In the genomic region with DNA sequence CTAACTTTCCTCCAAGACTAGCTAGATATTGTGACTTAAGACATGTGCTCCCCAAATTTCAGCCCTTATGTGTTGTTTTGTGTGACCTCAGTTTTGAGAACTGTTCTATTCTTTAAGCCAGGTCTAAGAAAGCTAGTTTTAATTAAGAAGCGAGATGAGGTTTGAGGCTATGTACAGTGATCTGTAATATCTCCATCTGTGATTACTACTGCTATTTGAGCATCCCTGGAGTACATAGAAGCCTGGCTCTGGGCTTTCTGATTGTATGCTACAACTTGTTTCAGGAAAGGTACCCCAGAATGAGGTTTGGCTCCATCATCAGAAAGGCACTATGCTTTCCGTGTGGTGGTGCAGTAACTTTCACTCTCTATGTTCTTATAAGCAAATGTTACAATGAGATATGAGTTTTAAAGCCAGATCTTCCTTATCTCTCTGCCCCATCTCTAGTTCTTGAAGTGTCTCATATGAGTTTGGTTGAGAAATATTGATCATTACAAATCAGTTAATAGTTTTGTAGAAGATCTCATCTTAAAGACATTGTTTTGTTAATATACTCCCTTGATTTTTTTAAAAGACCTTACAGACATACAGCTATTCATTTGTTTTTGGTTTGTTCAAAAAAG, we compare ENCODE assay signal across 14 cellular contexts. TPM values are rescaled to one million over a fixed set of nuclear protein-coding genes. Genes with fewer than 3 reads are reported as not detected.
DNase-seq lines count a peak whose midpoint lies in the region; ATAC-seq, FAIRE-seq and TF ChIP-seq lines count a peak whose summit lies in the region.
"Had no signal": no experiment of that assay in that cellular context is flagged by ENCODE, and none has a peak within 500 bp of the region (broad histone marks: within the 10 kb centered on the region; RNA-seq: fewer than 3 reads in every experiment).

No MANE protein-coding gene starts in this region.

- no peaks in the 10 kb centered on the region for H3K79me1 ChIP-seq in H9 (ENCODE audit: insufficient read depth, low read depth, low read length, poor library complexity, severe bottlenecking)

- FAIRE-seq in islet of Langerhans (lab: Jason Lieb, UNC): peak; percentile 91
- FAIRE-seq: GM12892 had no signal

- no peak overlapping the region for H2BK12ac ChIP-seq in H9 (ENCODE audit: insufficient read length, low read depth, low read length)

- TF ChIP-seq POLR2A in gastrocnemius medialis (IDR thresholded peaks at IDR 0.05): no peak

- ATAC-seq in gastrocnemius medialis: no peak
- no peak for ATAC-seq in activated CD8-positive, alpha-beta T cell treated with anti-CD3 and anti-CD28 coated beads, Interleukin-2, amount 10 ng/mL, durations not matched to agents 7 days and 5 days

- H2BK120ac ChIP-seq in H9 (ENCODE audit: low read depth, low read length, poor library complexity, severe bottlenecking): no peak overlapping the region

- no peak overlapping the region for H3K9ac ChIP-seq in H9 (ENCODE audit: extremely low read depth, insufficient read length, low read length)
- H3K9ac ChIP-seq: KMS-11 had no signal

- no peak overlapping the region for H3K18ac ChIP-seq in H9 (ENCODE audit: insufficient read length, low read depth, low read length)

- H3T11ph ChIP-seq in H9 (ENCODE audit: low read length): no peak overlapping the region

- intact Hi-C loops in gastrocnemius medialis (cut with DNase I; ENCODE audit: low total_unique reads): loop anchor here (5.0 to 10.0 kb wide), 2 partner anchors 105 to 248 kb away; no protein-coding TSS in a partner anchor
- intact Hi-C loops in Calu3 (cut with micrococcal nuclease; ENCODE audit: unreplicated experiment): loop anchor here (1.0 kb wide), 3 partner anchors 80 to 215 kb away; no protein-coding TSS in a partner anchor

- DNase-seq in H9 (no peak), gastrocnemius medialis (no peak), Calu3 (no peak), NOMO-1 (lab: John Stamatoyannopoulos, UW; ENCODE audit: unreplicated experiment in 2 of 2) (no peak), amniotic stem cell (lab: John Stamatoyannopoulos, UW) (no peak)
- no peak for DNase-seq in activated CD8-positive, alpha-beta T cell treated with anti-CD3 and anti-CD28 coated beads, Interleukin-2, amount 10 ng/mL, durations not matched to agents 7 days and 5 days
- DNase-seq: activated CD4-positive, alpha-beta T cell treated with anti-CD3 and anti-CD28 coated beads, Interleukin-2, amount 50 U/mL, for 1 hour; activated naive CD4-positive, alpha-beta T cell treated with anti-CD3 and anti-CD28 coated beads, Interleukin-2, amount 50 U/mL, for 16 hours; stimulated activated CD4-positive, alpha-beta T cell treated with anti-CD3 and anti-CD28 coated beads, Interleukin-2, amount 100 ng/mL, for 24 hours had no signal

- peaks cover 4% of the 10 kb centered on the region for H3K27me3 Mint-ChIP-seq in H9 (ENCODE audit: low read depth)
- H3K27me3 Mint-ChIP-seq in activated CD8-positive, alpha-beta T cell treated with anti-CD3 and anti-CD28 coated beads, Interleukin-2, amount 10 ng/mL, durations not matched to agents 7 days and 5 days (ENCODE audit: low read depth): peaks cover 30% of the 10 kb centered on the region
- H3K27me3 Mint-ChIP-seq in Calu3 (ENCODE audit: unreplicated experiment): peaks cover 59% of the 10 kb centered on the region

- no peak overlapping the region for H3K56ac ChIP-seq in H9 (ENCODE audit: insufficient read length, low read depth, low read length)

- H4K91ac ChIP-seq in H9 (ENCODE audit: insufficient read length, low read depth, low read length): no peak overlapping the region

- H2AK5ac ChIP-seq in H9 (ENCODE audit: insufficient read length, low read length): no peak overlapping the region

- H3K9me3 Mint-ChIP-seq in H9 (no peaks in the 10 kb centered on the region), Calu3 (ENCODE audit: low read depth, unreplicated experiment) (no peaks in the 10 kb centered on the region)
- no peaks in the 10 kb centered on the region for H3K9me3 Mint-ChIP-seq in activated CD8-positive, alpha-beta T cell treated with anti-CD3 and anti-CD28 coated beads, Interleukin-2, amount 10 ng/mL, durations not matched to agents 7 days and 5 days (ENCODE audit: insufficient read depth)

- POLR2A ChIA-PET in activated CD8-positive, alpha-beta T cell treated with anti-CD3 and anti-CD28 coated beads, Interleukin-2, amount 10 ng/mL, durations not matched to agents 7 days and 5 days (lab: Charles Lee): interaction anchor here (0.6 kb wide), 1 partner anchor 1621 kb away, joined by 10 read pairs; no protein-coding TSS in a partner anchor

- H2AFZ ChIP-seq in H9 (ENCODE audit: low read length): no peak overlapping the region

- H3K36me3 Mint-ChIP-seq in H9 (ENCODE audit: insufficient read depth in 1 of 3, low read depth in 3 of 3): no peaks in the 10 kb centered on the region
- H3K36me3 Mint-ChIP-seq in activated CD8-positive, alpha-beta T cell treated with anti-CD3 and anti-CD28 coated beads, Interleukin-2, amount 10 ng/mL, durations not matched to agents 7 days and 5 days (ENCODE audit: low read depth): no peaks in the 10 kb centered on the region
- no peaks in the 10 kb centered on the region for H3K36me3 Mint-ChIP-seq in Calu3 (ENCODE audit: insufficient read depth, unreplicated experiment)

- no peak overlapping the region for H3K4me3 Mint-ChIP-seq in H9
- no peak overlapping the region for H3K4me3 Mint-ChIP-seq in activated CD8-positive, alpha-beta T cell treated with anti-CD3 and anti-CD28 coated beads, Interleukin-2, amount 10 ng/mL, durations not matched to agents 7 days and 5 days
- no peak overlapping the region for H3K4me3 Mint-ChIP-seq in Calu3 (ENCODE audit: low read depth, unreplicated experiment)

- H2BK15ac ChIP-seq in H9 (ENCODE audit: low read depth, low read length): no peak overlapping the region

- no peaks in the 10 kb centered on the region for H3K36me3 ChIP-seq in gastrocnemius medialis

- H3K4me1 Mint-ChIP-seq in H9: peaks cover 12 to 13% of the 10 kb centered on the region in 2 experiments
- no peaks in the 10 kb centered on the region for H3K4me1 Mint-ChIP-seq in activated CD8-positive, alpha-beta T cell treated with anti-CD3 and anti-CD28 coated beads, Interleukin-2, amount 10 ng/mL, durations not matched to agents 7 days and 5 days (ENCODE audit: low read depth)
- no peaks in the 10 kb centered on the region for H3K4me1 Mint-ChIP-seq in Calu3 (ENCODE audit: low read depth, unreplicated experiment)

- CTCF ChIA-PET in activated CD8-positive, alpha-beta T cell treated with anti-CD3 and anti-CD28 coated beads, Interleukin-2, amount 10 ng/mL, durations not matched to agents 7 days and 5 days (lab: Charles Lee): interaction anchor here (0.9 to 5.8 kb wide), 4 partner anchors 21 to 245 kb away, joined by 3 to 56 read pairs (median 3); no protein-coding TSS in a partner anchor
- CTCF ChIA-PET in Calu3 (lab: Charles Lee): interaction anchor here (0.6 to 3.2 kb wide), 11 partner anchors 16 to 246 kb away, joined by 3 to 29 read pairs (median 4); no protein-coding TSS in a partner anchor

- no peak overlapping the region for H3K23ac ChIP-seq in H9 (ENCODE audit: insufficient read length, low read depth, low read length)

- no peaks in the 10 kb centered on the region for H3K79me2 ChIP-seq in H9 (ENCODE audit: insufficient read depth, low read length)

- no peak overlapping the region for H2BK5ac ChIP-seq in H9 (ENCODE audit: insufficient read length, low read length)

- H3K27ac ChIP-seq in H9 (ENCODE audit: insufficient read length, low read depth, low read length) (no peak overlapping the region), angular gyrus (ENCODE audit: low read depth, low read length) (peak overlapping the region; percentile 73), gastrocnemius medialis (no peak overlapping the region)
- H3K27ac ChIP-seq: KMS-11 had no signal

- H3K27ac Mint-ChIP-seq in H9 (no peak overlapping the region), Calu3 (ENCODE audit: unreplicated experiment) (no peak overlapping the region)
- no peak overlapping the region for H3K27ac Mint-ChIP-seq in activated CD8-positive, alpha-beta T cell treated with anti-CD3 and anti-CD28 coated beads, Interleukin-2, amount 10 ng/mL, durations not matched to agents 7 days and 5 days

- no TSS peak for BruUV-seq in Calu3 (replicated peaks; lab: Mats Ljungman, UMichigan)

- no peaks in the 10 kb centered on the region for H3K9me3 ChIP-seq in H9 (ENCODE audit: control insufficient read depth, low read depth, low read length)
- H3K9me3 ChIP-seq in gastrocnemius medialis: no peaks in the 10 kb centered on the region

- H3K4me2 ChIP-seq in H9 (ENCODE audit: insufficient read depth, insufficient read length, low read length): peak overlapping the region; percentile 15
- H3K4me2 ChIP-seq: KMS-11 had no signal

- H3K14ac ChIP-seq in H9 (ENCODE audit: insufficient read depth, low read length): no peak overlapping the region

- H4K20me1 ChIP-seq in H9 (ENCODE audit: control insufficient read depth, insufficient read depth, insufficient read length): no peaks in the 10 kb centered on the region

- H3K23me2 ChIP-seq in H9 (ENCODE audit: insufficient read length, low read depth, low read length, poor library complexity, severe bottlenecking): no peaks in the 10 kb centered on the region

- TF ChIP-seq CTCF in H9 (conservative IDR thresholded peaks at IDR 0.05) (no peak), gastrocnemius medialis (IDR thresholded peaks at IDR 0.05 in 4 of 5, conservative IDR thresholded peaks at IDR 0.05 in 1 of 5) (no peak), Calu3 (IDR thresholded peaks at IDR 0.05; ENCODE audit: unreplicated experiment) (no peak)

- peak overlapping the region in 3 of 4 donors; percentile 19 to 45 (median 23) for H3K4me3 ChIP-seq in gastrocnemius medialis

- no peak overlapping the region for H4K8ac ChIP-seq in H9 (replicated peaks; ENCODE audit: insufficient read length, low read depth, low read length)

- no peaks in the 10 kb centered on the region for H3K4me1 ChIP-seq in H9 (ENCODE audit: insufficient read depth, low read length)
- no peaks in the 10 kb centered on the region for H3K4me1 ChIP-seq in gastrocnemius medialis

- H3K4ac ChIP-seq in H9 (ENCODE audit: low read depth, low read length): no peak overlapping the region

- no CpG with 5 or more reads among the region's 2 CpGs for WGBS in H9 (ENCODE audit: extremely low coverage, insufficient read length, low lambda C conversion rate)

- no peak overlapping the region for H2BK20ac ChIP-seq in H9 (ENCODE audit: low read depth, low read length, poor library complexity, severe bottlenecking)

- in situ Hi-C loops in gastrocnemius medialis (cut with MboI; ENCODE audit: low sequenced_read_pairs in 4 of 4): loop anchor here in 2 of 4 donors (10.0 to 25.0 kb wide), 2 partner anchors 182 to 195 kb away; no protein-coding TSS in a partner anchor

- H4K5ac ChIP-seq in H9 (ENCODE audit: insufficient read length, low read depth, low read length): no peak overlapping the region

- no peaks in the 10 kb centered on the region for H3K27me3 ChIP-seq in H9 (ENCODE audit: insufficient read depth, low read length)
- peaks cover 0 to 4% (median 0%) of the 10 kb centered on the region in 3 donors for H3K27me3 ChIP-seq in gastrocnemius medialis

RNA-seq across cellular contexts. Expression of a gene that starts 0.6 kb away (rescaled TPM):
- total RNA-seq in H9 (2021): not detected in 2 replicates
- not detected for total RNA-seq in gastrocnemius medialis
- total RNA-seq in activated CD8-positive, alpha-beta T cell treated with anti-CD3 and anti-CD28 coated beads, Interleukin-2, amount 10 ng/mL, durations not matched to agents 7 days and 5 days: not detected
- total RNA-seq in Calu3 (2022): 0.21 TPM in 1 of 2 replicates, not detected in the other
- total RNA-seq: SK-MEL-5 had no signal
